Comparison of ENCODE assay signal across 19 cellular contexts in genomic region chr4:152965614-152966013, GRCh38. TPM values are rescaled to one million over a fixed set of nuclear protein-coding genes. Genes with fewer than 3 reads are reported as not detected.
DNase-seq lines count a peak whose midpoint lies in the region; ATAC-seq and TF ChIP-seq lines count a peak whose summit lies in the region.
"Had no signal": no experiment of that assay in that cellular context is flagged by ENCODE, and none has a peak within 500 bp of the region (broad histone marks: within the 10 kb centered on the region; RNA-seq: fewer than 3 reads in every experiment).

No MANE protein-coding gene starts in this region.

- ATAC-seq in GM19043 (IDR thresholded peaks at IDR 0.05; ENCODE audit: low read depth, unreplicated experiment) = peak; percentile 80
- ATAC-seq in GM21825 (IDR thresholded peaks at IDR 0.05; ENCODE audit: unreplicated experiment) = peak; percentile 58
- ATAC-seq in HG03521 (IDR thresholded peaks at IDR 0.05; ENCODE audit: unreplicated experiment) = peak; percentile 45
- ATAC-seq in activated T-cell treated with anti-CD3 and anti-CD28 coated beads, Interleukin-2, amount 50 U/mL, for 4 hours = no peak
- ATAC-seq: PC-3 had no signal

- H3K27me3 Mint-ChIP-seq in activated T-cell treated with anti-CD3 and anti-CD28 coated beads, Interleukin-2, amount 50 U/mL, for 4 hours (ENCODE audit: low read depth) = no peaks in the 10 kb centered on the region

- TF ChIP-seq EP300 in transverse colon (IDR thresholded peaks at IDR 0.05; ENCODE audit: low read depth) = no peak

- H3K4me1 Mint-ChIP-seq in activated T-cell treated with anti-CD3 and anti-CD28 coated beads, Interleukin-2, amount 50 U/mL, for 4 hours (ENCODE audit: low read depth) = no peaks in the 10 kb centered on the region
- H3K4me1 Mint-ChIP-seq: stimulated activated naive B cell treated with anti-CD40 and anti-IgM and Interleukin-4, amounts not matched to agents 10 μg/mL and 1 μg/mL and 100 μg/mL, for 72 hours had no signal

- H3K27me3 ChIP-seq in transverse colon = no peaks in the 10 kb centered on the region
- H3K27me3 ChIP-seq: tibial artery had no signal

- no peak overlapping the region for H3K4me3 Mint-ChIP-seq in activated T-cell treated with anti-CD3 and anti-CD28 coated beads, Interleukin-2, amount 50 U/mL, for 4 hours
- H3K4me3 Mint-ChIP-seq: endodermal cell; stimulated activated naive B cell treated with anti-CD40 and anti-IgM and Interleukin-4, amounts not matched to agents 10 μg/mL and 1 μg/mL and 100 μg/mL, for 72 hours had no signal

- intact Hi-C loops in transverse colon (cut with DNase I; ENCODE audit: low total_unique reads) = no loop called here

- H3K36me3 Mint-ChIP-seq in activated T-cell treated with anti-CD3 and anti-CD28 coated beads, Interleukin-2, amount 50 U/mL, for 4 hours (ENCODE audit: insufficient read depth) = no peaks in the 10 kb centered on the region

- 84 to 91% methylated on average over 3 to 4 of the region's 4 CpGs for WGBS in transverse colon (ENCODE audit: low coverage in 1 of 2), 2 donors

- peaks cover 0 to 8% (median 0%) of the 10 kb centered on the region in 4 donors for H3K4me1 ChIP-seq in transverse colon

- no peak overlapping the region for H3K4me3 ChIP-seq in transverse colon
- H3K4me3 ChIP-seq: HAP-1, tibial artery had no signal

- no peak for TF ChIP-seq CTCF in transverse colon (IDR thresholded peaks at IDR 0.05)

- in situ Hi-C loops in transverse colon (cut with MboI; ENCODE audit: low pct_ligation_motif_present in 1 of 4, low pct_unique_long_range_greater_than_20kb in 1 of 4, low sequenced_read_pairs in 3 of 4) = no loop called here

- H3K36me3 ChIP-seq in transverse colon = no peaks in the 10 kb centered on the region
- H3K36me3 ChIP-seq: HAP-1, tibial artery had no signal

- H3K9me3 Mint-ChIP-seq in activated T-cell treated with anti-CD3 and anti-CD28 coated beads, Interleukin-2, amount 50 U/mL, for 4 hours = no peaks in the 10 kb centered on the region
- H3K9me3 Mint-ChIP-seq: endodermal cell; stimulated activated naive B cell treated with anti-CD40 and anti-IgM and Interleukin-4, amounts not matched to agents 10 μg/mL and 1 μg/mL and 100 μg/mL, for 72 hours had no signal

- H3K27ac ChIP-seq in transverse colon = no peak overlapping the region
- H3K27ac ChIP-seq: KMS-11, tibial artery had no signal

- no peak for TF ChIP-seq POLR2A in transverse colon (IDR thresholded peaks at IDR 0.05)

- no peaks in the 10 kb centered on the region for H3K9me3 ChIP-seq in transverse colon
- H3K9me3 ChIP-seq: HAP-1, tibial artery had no signal

- DNase-seq in left kidney (ENCODE audit: low read depth, low spot score) = peak; percentile 35
- no peak for DNase-seq in activated T-cell treated with anti-CD3 and anti-CD28 coated beads, Interleukin-2, amount 50 U/mL, for 4 hours
- no peak for DNase-seq in transverse colon
- DNase-seq in epidermal melanocyte (ENCODE audit: insufficient read length, low spot score) = no peak
- no peak for DNase-seq in hypothalamus (lab: John Stamatoyannopoulos, UW)
- DNase-seq: activated CD4-positive, alpha-beta T cell treated with anti-CD3 and anti-CD28 coated beads for 4 hours; activated CD8-positive, alpha-beta memory T cell treated with anti-CD3 and anti-CD28 coated beads, Interleukin-2, amount 50 U/mL, for 4 hours; anterior cingulate cortex; endodermal cell; NCI-H2171 treated with DMSO at 0.1 percent for 48 hours; NCI-H82; PC-3; stimulated activated naive B cell treated with anti-CD40 and anti-IgM and Interleukin-4, amounts not matched to agents 10 μg/mL and 1 μg/mL and 100 μg/mL, for 72 hours; tibial artery had no signal

RNA-seq across cellular contexts. Expression of gene FHDC1, which starts 29.5 kb away (rescaled TPM):
- under 1 TPM in 2 of 3 donors, not detected in 1; 0.05 to 0.11 TPM for total RNA-seq in activated T-cell treated with anti-CD3 and anti-CD28 coated beads, Interleukin-2, amount 50 U/mL, for 4 hours
- total RNA-seq in transverse colon = 10 to 100 TPM in 3 of 4 donors, 1 to 10 TPM in 1; 4.6 to 40.4 (median 15.5) TPM

Comparison
In these comparisons a context has a peak if more than half of its experiments do, and no peak if none do; other contexts are left out.
1. ATAC-seq: peak in GM19043 (single experiment), GM21825 (single experiment) and HG03521 (single experiment); none in activated T-cell treated with anti-CD3 and anti-CD28 coated beads, Interleukin-2, amount 50 U/mL, for 4 hours (0 of 2).
2. RNA of gene FHDC1, which starts 29.5 kb away (total RNA-seq): 4.6 to 40.4 TPM in transverse colon; 0.05 to 0.11 TPM in activated T-cell treated with anti-CD3 and anti-CD28 coated beads, Interleukin-2, amount 50 U/mL, for 4 hours; every median in the first group is over 4 times any median in the second.